In genomic region chr19:35006999-35007365, GRCh38 we compare ENCODE assay signal across 16 cellular contexts. TPM values are rescaled to one million over a fixed set of nuclear protein-coding genes. Genes with fewer than 3 reads are reported as not detected.
DNase-seq lines count a peak whose midpoint lies in the region; ATAC-seq and TF ChIP-seq lines count a peak whose summit lies in the region.
"Had no signal": no experiment of that assay in that cellular context is flagged by ENCODE, and none has a peak within 500 bp of the region (broad histone marks: within the 10 kb centered on the region; RNA-seq: fewer than 3 reads in every experiment).

No MANE protein-coding gene starts in this region.

- no peaks in the 10 kb centered on the region for H3K27me3 Mint-ChIP-seq in activated naive CD4-positive, alpha-beta T cell treated with anti-CD3 and anti-CD28 coated beads for 36 hours (ENCODE audit: low read depth)
- H3K27me3 Mint-ChIP-seq in WTC11 (ENCODE audit: low read depth) = no peaks in the 10 kb centered on the region

- H3K27me3 ChIP-seq in lower lobe of right lung (ENCODE audit: low read depth) = no peaks in the 10 kb centered on the region
- no peaks in the 10 kb centered on the region for H3K27me3 ChIP-seq in stomach
- H3K27me3 ChIP-seq: heart left ventricle had no signal

- peak overlapping the region; percentile 79 for H3K27ac ChIP-seq in lower lobe of right lung
- H3K27ac ChIP-seq in stomach = peak overlapping the region; percentile 33 to 99 (median 59)

- H3K4me3 ChIP-seq in lower lobe of right lung = no peak overlapping the region
- no peak overlapping the region for H3K4me3 ChIP-seq in stomach
- H3K4me3 ChIP-seq: heart left ventricle had no signal

- TF ChIP-seq CTCF in WTC11 (IDR thresholded peaks at IDR 0.05) = no peak
- no peak for TF ChIP-seq CTCF in lower lobe of right lung (IDR thresholded peaks at IDR 0.05)
- no peak for TF ChIP-seq CTCF in stomach (IDR thresholded peaks at IDR 0.05)

- H3K36me3 ChIP-seq in lower lobe of right lung = peaks cover 38% of the 10 kb centered on the region
- H3K36me3 ChIP-seq in stomach = peaks cover 17 to 57% (median 43%) of the 10 kb centered on the region in 4 donors

- 86 to 99% (median 97%) methylated on average over 5 of the region's 5 CpGs for WGBS in stomach, 5 donors

- DNase-seq in activated naive CD4-positive, alpha-beta T cell treated with anti-CD3 and anti-CD28 coated beads for 36 hours = no peak
- DNase-seq in activated naive CD4-positive, alpha-beta T cell treated with Interleukin-2 at 50 U/mL for 16 hours = no peak
- DNase-seq in WTC11 (ENCODE audit: low spot score) = no peak
- DNase-seq in lower lobe of right lung = no peak
- DNase-seq in stomach = no peak
- DNase-seq in erythroblast (lab: John Stamatoyannopoulos, UW) = no peak
- DNase-seq in central memory CD4-positive, alpha-beta T cell = no peak
- DNase-seq: activated CD4-positive, CD25-positive, alpha-beta regulatory T cell treated with anti-CD3 and anti-CD28 coated beads, Interleukin-2, amount 50 U/mL, for 72 hours; NCI-H187 treated with DMSO at 0.1 percent for 48 hours; NCI-H526 treated with DMSO at 0.1 percent for 48 hours; stimulated activated naive CD8-positive, alpha-beta T cell treated with anti-CD3 and anti-CD28 coated beads, Interleukin-15, Interleukin-2, amounts not matched to agents 100 U/mL and 50 U/mL, for 24 hours had no signal

- peaks cover 65% of the 10 kb centered on the region for H3K4me1 Mint-ChIP-seq in activated naive CD4-positive, alpha-beta T cell treated with anti-CD3 and anti-CD28 coated beads for 36 hours (ENCODE audit: low read depth)
- H3K4me1 Mint-ChIP-seq in WTC11 = peaks cover 38% of the 10 kb centered on the region

- H3K9me3 Mint-ChIP-seq in activated naive CD4-positive, alpha-beta T cell treated with anti-CD3 and anti-CD28 coated beads for 36 hours = no peaks in the 10 kb centered on the region
- H3K9me3 Mint-ChIP-seq in WTC11 = no peaks in the 10 kb centered on the region
- H3K9me3 Mint-ChIP-seq: activated T-helper 1 cell treated with anti-CD3 and anti-CD28 coated beads, Interleukin-12 subunit alpha, Interleukin-12 subunit beta, Interleukin-2, Interleukin-4 antibody, amounts not matched to agents 30 ng/mL and 10 ng/mL and 1 ng/mL, durations not matched to agents 14 hours and 24 hours and 36 hours had no signal

- no peak overlapping the region for H3K4me3 Mint-ChIP-seq in activated naive CD4-positive, alpha-beta T cell treated with anti-CD3 and anti-CD28 coated beads for 36 hours
- no peak overlapping the region for H3K4me3 Mint-ChIP-seq in WTC11
- H3K4me3 Mint-ChIP-seq: activated T-helper 1 cell treated with anti-CD3 and anti-CD28 coated beads, Interleukin-12 subunit alpha, Interleukin-12 subunit beta, Interleukin-2, Interleukin-4 antibody, amounts not matched to agents 30 ng/mL and 10 ng/mL and 1 ng/mL, durations not matched to agents 14 hours and 24 hours and 36 hours had no signal

- POLR2A ChIA-PET in WTC11 (lab: Charles Lee) = no interaction called here

- intact Hi-C loops in activated naive CD4-positive, alpha-beta T cell treated with anti-CD3 and anti-CD28 coated beads for 36 hours (cut with micrococcal nuclease) = no loop called here
- intact Hi-C loops in lower lobe of right lung (cut with DNase I) (no loop called here), stomach (cut with DNase I; ENCODE audit: low total_unique reads) (no loop called here)

- CTCF ChIA-PET in activated naive CD4-positive, alpha-beta T cell treated with anti-CD3 and anti-CD28 coated beads for 36 hours (lab: Charles Lee) = interaction anchor here (1.5 to 2.0 kb wide), 3 partner anchors 21 to 60 kb away, joined by 3 to 8 read pairs (median 6); no protein-coding TSS in a partner anchor
- CTCF ChIA-PET in WTC11 (lab: Charles Lee) = interaction anchor here (0.8 to 1.0 kb wide), 2 partner anchors 34 to 37 kb away, joined by 3 read pairs; no protein-coding TSS in a partner anchor

- H3K27ac Mint-ChIP-seq in activated naive CD4-positive, alpha-beta T cell treated with anti-CD3 and anti-CD28 coated beads for 36 hours = peak overlapping the region; percentile 46
- peak overlapping the region; percentile 71 for H3K27ac Mint-ChIP-seq in WTC11
- H3K27ac Mint-ChIP-seq: activated T-helper 1 cell treated with anti-CD3 and anti-CD28 coated beads, Interleukin-12 subunit alpha, Interleukin-12 subunit beta, Interleukin-2, Interleukin-4 antibody, amounts not matched to agents 30 ng/mL and 10 ng/mL and 1 ng/mL, durations not matched to agents 14 hours and 24 hours and 36 hours had no signal

- H3K4me1 ChIP-seq in lower lobe of right lung = peaks cover 81% of the 10 kb centered on the region
- peaks cover 49 to 84% (median 61%) of the 10 kb centered on the region in 4 donors for H3K4me1 ChIP-seq in stomach

- TF ChIP-seq EP300 in stomach (IDR thresholded peaks at IDR 0.05) = no peak

- H3K9me3 ChIP-seq in lower lobe of right lung (no peaks in the 10 kb centered on the region), stomach (no peaks in the 10 kb centered on the region)
- H3K9me3 ChIP-seq: heart left ventricle had no signal

- TF ChIP-seq POLR2A in stomach (IDR thresholded peaks at IDR 0.05) (no peak), erythroblast (IDR thresholded peaks at IDR 0.05; ENCODE audit: low read length) (no peak)

- peaks cover 31% of the 10 kb centered on the region for H3K36me3 Mint-ChIP-seq in activated naive CD4-positive, alpha-beta T cell treated with anti-CD3 and anti-CD28 coated beads for 36 hours (ENCODE audit: low read depth)
- H3K36me3 Mint-ChIP-seq in WTC11 = peaks cover 61% of the 10 kb centered on the region

- ATAC-seq in WTC11 = no peak
- ATAC-seq in lower lobe of right lung = no peak
- ATAC-seq in GM21515 (IDR thresholded peaks at IDR 0.05; ENCODE audit: unreplicated experiment) = no peak
- ATAC-seq: heart left ventricle; stimulated activated naive CD8-positive, alpha-beta T cell treated with anti-CD3 and anti-CD28 coated beads, Interleukin-15, Interleukin-2, amounts not matched to agents 100 U/mL and 50 U/mL, for 24 hours had no signal

TF ChIP-seq in WTC11, 78 proteins besides CTCF, POLR2A, EP300 and RAD21:
- TF ChIP-seq JAZF1 (CRISPR knock-in tag; IDR thresholded peaks at IDR 0.05) (no peak), PRRX2 (CRISPR knock-in tag; IDR thresholded peaks at IDR 0.05) (no peak), SOX15 (CRISPR knock-in tag; IDR thresholded peaks at IDR 0.05) (no peak)
TF ChIP-seq in WTC11: peak in this region for 0.

RNA-seq across cellular contexts. Expression of gene GRAMD1A, which starts 6.9 kb away (rescaled TPM):
- 100 to 1,000 TPM; 117 to 125 TPM for total RNA-seq in activated naive CD4-positive, alpha-beta T cell treated with anti-CD3 and anti-CD28 coated beads for 36 hours
- 235 to 389 TPM (median 236 TPM) in 3 replicates for total RNA-seq in WTC11 (2021)
- total RNA-seq in lower lobe of right lung = 90.7 TPM
- total RNA-seq in stomach = 10 to 100 TPM; 39.7 to 74.1 (median 48.1) TPM
- polyA plus RNA-seq in stomach = 10 to 100 TPM; 29.8 to 52.2 (median 34.4) TPM

RNA-seq across cellular contexts. Expression of gene SCN1B, which starts 23.3 kb away (rescaled TPM):
- under 1 TPM; 0.83 to 0.89 TPM for total RNA-seq in activated naive CD4-positive, alpha-beta T cell treated with anti-CD3 and anti-CD28 coated beads for 36 hours
- total RNA-seq in WTC11 (2021) (4.4 to 8.0 TPM (median 4.8 TPM) in 3 replicates), lower lobe of right lung (9.8 TPM), stomach (10 to 100 TPM in 1 of 5 donors, 1 to 10 TPM in 3, not detected in 1; 1.3 to 36.6 (median 3.5) TPM)
- polyA plus RNA-seq in stomach = 1 to 10 TPM; 3.7 to 8.6 (median 6.1) TPM

RNA-seq across cellular contexts. Expression of gene HPN, which starts 34.5 kb away (rescaled TPM):
- not detected for total RNA-seq in activated naive CD4-positive, alpha-beta T cell treated with anti-CD3 and anti-CD28 coated beads for 36 hours
- total RNA-seq in WTC11 (2021) = 20.8 to 35.5 TPM (median 34.6 TPM) in 3 replicates
- 28.1 TPM for total RNA-seq in lower lobe of right lung
- total RNA-seq in stomach = 10 to 100 TPM in 4 of 5 donors, not detected in 1; 14.7 to 45.2 (median 21.9) TPM
- 10 to 100 TPM; 19.2 to 39.4 (median 33.7) TPM for polyA plus RNA-seq in stomach
- total RNA-seq: activated T-helper 1 cell treated with anti-CD3 and anti-CD28 coated beads, Interleukin-12 subunit alpha, Interleukin-12 subunit beta, Interleukin-2, Interleukin-4 antibody, amounts not matched to agents 30 ng/mL and 10 ng/mL and 1 ng/mL, durations not matched to agents 14 hours and 24 hours and 36 hours; bronchial epithelial cell; T-helper 1 cell treated with Interleukin-12 subunit alpha and Interleukin-12 subunit beta and Interleukin-4 antibody, amounts not matched to agents 30 ng/mL and 1 ng/mL, for 36 hours had no signal

RNA-seq across cellular contexts. Expression of gene ZNF792, which starts 43.0 kb away (rescaled TPM):
- total RNA-seq in activated naive CD4-positive, alpha-beta T cell treated with anti-CD3 and anti-CD28 coated beads for 36 hours = 1 to 10 TPM; 3.1 to 3.5 TPM
- total RNA-seq in WTC11 (2021) (6.6 to 12.9 TPM (median 8.0 TPM) in 3 replicates), lower lobe of right lung (12.1 TPM), stomach (10 to 100 TPM in 2 of 5 donors, 1 to 10 TPM in 2, under 1 TPM in 1; 0.87 to 14.3 (median 8.4) TPM)
- polyA plus RNA-seq in stomach = 1 to 10 TPM in 1 of 3 donors, under 1 TPM in 2; 0.78 to 1.4 (median 0.87) TPM
